Comparison of ENCODE assay signal across 1 cellular context in genomic region chr12:89359615-89360014, GRCh38.
TF ChIP-seq lines count a peak whose summit lies in the region.

No MANE protein-coding gene starts in this region.

TF ChIP-seq in GM23338, 12 proteins besides CTCF, POLR2A, EP300 and RAD21 (continued from another document):
- no peak for TF ChIP-seq ZNF462 (CRISPR knock-in tag; IDR thresholded peaks at IDR 0.05)
- TF ChIP-seq CREB1 (CRISPR knock-in tag; IDR thresholded peaks at IDR 0.05; ENCODE audit: low read depth): no peak
- TF ChIP-seq EZH2 (IDR thresholded peaks at IDR 0.05; ENCODE audit: low read depth, unreplicated experiment): no peak
- no peak for TF ChIP-seq ZNF114 (CRISPR knock-in tag; IDR thresholded peaks at IDR 0.05)
- TF ChIP-seq REST (IDR thresholded peaks at IDR 0.05; ENCODE audit: unreplicated experiment): no peak
- TF ChIP-seq ETS1 (IDR thresholded peaks at IDR 0.05): no peak
- no peak for TF ChIP-seq ZNF331 (CRISPR knock-in tag; IDR thresholded peaks at IDR 0.05; ENCODE audit: low read depth)
